ENCODE assay signal across 12 cellular contexts in the genomic region with DNA sequence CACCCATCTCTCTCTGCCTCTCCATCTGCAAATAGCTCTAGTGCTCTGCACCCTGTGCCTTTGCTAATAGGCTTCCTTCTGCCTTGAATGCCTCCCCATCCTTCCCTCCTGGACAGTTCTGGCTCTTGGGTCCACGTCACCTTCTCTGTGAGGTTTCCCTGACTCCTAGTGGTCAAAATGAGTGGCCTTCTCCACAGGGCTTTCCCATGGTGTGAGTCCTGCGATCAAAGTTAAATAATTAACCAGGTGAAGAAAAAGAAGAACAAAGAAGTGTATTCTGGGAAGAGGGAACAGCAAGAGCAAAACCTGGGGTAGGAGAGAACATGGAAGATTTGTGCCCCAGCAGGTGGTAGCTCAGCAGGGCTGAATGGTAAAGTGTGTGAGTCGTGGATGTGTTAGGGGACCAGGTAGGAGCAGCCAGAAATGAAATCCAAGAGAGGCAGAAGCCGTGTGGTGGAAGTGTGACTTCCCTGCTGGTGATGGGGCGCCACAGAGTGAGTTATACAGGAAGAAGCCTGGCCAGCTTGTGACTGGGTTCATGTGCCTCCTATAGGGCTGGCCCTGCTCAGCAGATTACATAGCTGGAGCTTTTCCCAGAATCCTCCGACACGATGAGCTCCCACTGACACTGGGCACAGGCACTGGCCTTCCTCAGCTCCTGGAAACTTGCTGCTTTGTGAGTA.
DNase-seq lines count a peak whose midpoint lies in the region; ATAC-seq and TF ChIP-seq lines count a peak whose summit lies in the region.
"Had no signal": no experiment of that assay in that cellular context is flagged by ENCODE, and none has a peak within 500 bp of the region (broad histone marks: within the 10 kb centered on the region; RNA-seq: fewer than 3 reads in every experiment).

No MANE protein-coding gene starts in this region.

- H3K79me2 ChIP-seq in ACC112 (ENCODE audit: control insufficient read depth, insufficient read depth, low read length, unreplicated experiment) (no peaks in the 10 kb centered on the region), mammary epithelial cell (ENCODE audit: insufficient read depth, low read length) (no peaks in the 10 kb centered on the region)
- H3K79me2 ChIP-seq: parathyroid adenoma had no signal

- no peak for ATAC-seq in GM19324 (IDR thresholded peaks at IDR 0.05; ENCODE audit: low FRiP score, unreplicated experiment)

- peaks cover 14% of the 10 kb centered on the region for H3K4me1 ChIP-seq in ACC112 (ENCODE audit: control insufficient read depth, insufficient read depth, low read length, unreplicated experiment)
- peaks cover 29% of the 10 kb centered on the region for H3K4me1 ChIP-seq in mammary epithelial cell (ENCODE audit: insufficient read depth, low read length)
- H3K4me1 ChIP-seq: parathyroid adenoma had no signal

- H3K36me3 ChIP-seq in ACC112 (ENCODE audit: insufficient read depth, low read length) (no peaks in the 10 kb centered on the region), mammary epithelial cell (ENCODE audit: insufficient read depth, low read length) (no peaks in the 10 kb centered on the region)

- no TSS peak for BruUV-seq in mammary epithelial cell (replicated peaks; lab: Mats Ljungman, UMichigan)

- peak; percentile 9 to 37 for TF ChIP-seq CTCF in mammary epithelial cell (conservative IDR thresholded peaks at IDR 0.05 in 1 of 2, IDR thresholded peaks at IDR 0.05 in 1 of 2; ENCODE audit: extremely low read depth in 1 of 2, insufficient read depth in 1 of 2, low read depth in 1 of 2, low read length in 2 of 2)

- H3K4me3 ChIP-seq in ACC112 (ENCODE audit: low read depth, low read length) (peak overlapping the region; percentile 16; the same call in 1 of the 2 replicates), mammary epithelial cell (replicated peaks in 1 of 3; ENCODE audit: insufficient read depth in 1 of 3, low read depth in 2 of 3, low read length in 3 of 3) (no peak overlapping the region)
- H3K4me3 ChIP-seq: dorsolateral prefrontal cortex had no signal

- CTCF ChIA-PET in mammary epithelial cell (lab: Charles Lee; ENCODE audit: low non-redundant PET): no interaction called here

- intact Hi-C loops in mammary epithelial cell (cut with micrococcal nuclease): loop anchor here (2.0 to 5.0 kb wide), 2 partner anchors 46 to 136 kb away; no protein-coding TSS in a partner anchor

- no peak overlapping the region for H3K4me2 ChIP-seq in mammary epithelial cell (ENCODE audit: insufficient read depth, low read depth, low read length)

- in situ Hi-C loops in mammary epithelial cell (cut with MboI; ENCODE audit: low sequenced_read_pairs in 2 of 2): no loop called here

- DNase-seq in HT-29 (ENCODE audit: low spot score) (peak; percentile 68), mammary epithelial cell (peak; percentile 13), kidney tubule cell (ENCODE audit: low spot score) (peak; percentile 84), NCI-H187 (lab: John Stamatoyannopoulos, UW) (no peak), mucosa of gallbladder (ENCODE audit: low spot score) (no peak), COLO668 (lab: John Stamatoyannopoulos, UW; ENCODE audit: unreplicated experiment) (no peak)
- DNase-seq: CD4-positive, alpha-beta T cell; T-helper 9 cell had no signal

- 89% methylated on average over 5 of the region's 7 CpGs for WGBS in mammary epithelial cell (ENCODE audit: low coverage, missing lambda C conversion rate)

- H3K27ac ChIP-seq in ACC112 (ENCODE audit: low read depth, low read length): peak overlapping the region; percentile 13; the same call in 1 of the 2 replicates
- no peak overlapping the region for H3K27ac ChIP-seq in mammary epithelial cell (ENCODE audit: insufficient read depth, low read depth, low read length)
- H3K27ac ChIP-seq: parathyroid adenoma had no signal

- no peak overlapping the region for H3K9ac ChIP-seq in mammary epithelial cell (ENCODE audit: insufficient read depth, low read length)
- H3K9ac ChIP-seq: parathyroid adenoma had no signal

- dilution Hi-C loops in mammary epithelial cell (cut with HindIII; ENCODE audit: low sequenced_read_pairs): no loop called here

- H3K9me3 ChIP-seq in mammary epithelial cell (replicated peaks; ENCODE audit: insufficient read depth, low read length): no peaks in the 10 kb centered on the region

- 0 out of 2 replicates have a peak, but pooled peaks cover 3% of the 10 kb centered on the region for H3K27me3 ChIP-seq in ACC112 (ENCODE audit: insufficient read depth, low read length)
- no peaks in the 10 kb centered on the region for H3K27me3 ChIP-seq in mammary epithelial cell (ENCODE audit: insufficient read depth, low read length)

- no peaks in the 10 kb centered on the region for H4K20me1 ChIP-seq in mammary epithelial cell (ENCODE audit: insufficient read depth, low read length)

- H2AFZ ChIP-seq in ACC112 (ENCODE audit: low read length, unreplicated experiment) (peak overlapping the region; percentile 32), mammary epithelial cell (ENCODE audit: low read depth, low read length) (peak overlapping the region; percentile 59)
- H2AFZ ChIP-seq: parathyroid adenoma had no signal

Comparison
In these comparisons a context has a peak if more than half of its experiments do, and no peak if none do; other contexts are left out.
1. DNase-seq: peak in HT-29 (single experiment), mammary epithelial cell (single experiment) and kidney tubule cell (single experiment); none in NCI-H187 (0 of 2), mucosa of gallbladder (single experiment) and COLO668 (single experiment).